In genomic region chr9:10855847-10856246, GRCh38 we compare ENCODE assay signal across 13 cellular contexts.
DNase-seq lines count a peak whose midpoint lies in the region; ATAC-seq and TF ChIP-seq lines count a peak whose summit lies in the region.
"Had no signal": no experiment of that assay in that cellular context is flagged by ENCODE, and none has a peak within 500 bp of the region (broad histone marks: within the 10 kb centered on the region; RNA-seq: fewer than 3 reads in every experiment).

No MANE protein-coding gene starts in this region.

- H4K20me1 ChIP-seq in smooth muscle cell (ENCODE audit: low read depth) = no peaks in the 10 kb centered on the region

- H3K4me1 ChIP-seq in smooth muscle cell (ENCODE audit: low read depth) = peaks cover 8% of the 10 kb centered on the region
- H3K4me1 ChIP-seq: parathyroid adenoma had no signal

- 34% methylated on average over 1 of the region's 1 CpG for WGBS in smooth muscle cell (ENCODE audit: low lambda C conversion rate)

- no peaks in the 10 kb centered on the region for H3F3A ChIP-seq in smooth muscle cell (ENCODE audit: low read depth)

- H3K27ac ChIP-seq in smooth muscle cell (ENCODE audit: low read depth) = no peak overlapping the region
- H3K27ac ChIP-seq: parathyroid adenoma had no signal

- no peak overlapping the region for H3K4me3 ChIP-seq in fibroblast of pulmonary artery (replicated peaks; ENCODE audit: low read depth, low read length)
- H3K4me3 ChIP-seq in smooth muscle cell = no peak overlapping the region

- no peaks in the 10 kb centered on the region for H3K27me3 ChIP-seq in smooth muscle cell (ENCODE audit: low read depth)

- H3K36me3 ChIP-seq in smooth muscle cell (ENCODE audit: low read depth) = no peaks in the 10 kb centered on the region

- no peak overlapping the region for H3K9ac ChIP-seq in smooth muscle cell (ENCODE audit: low read depth)
- H3K9ac ChIP-seq: parathyroid adenoma had no signal

- H3K4me2 ChIP-seq in smooth muscle cell = no peak overlapping the region

- no peaks in the 10 kb centered on the region for H3K9me3 ChIP-seq in smooth muscle cell (replicated peaks; ENCODE audit: low read depth)

- peak; percentile 21 to 36 for DNase-seq in NCI-H524 (lab: John Stamatoyannopoulos, UW)
- no peak for DNase-seq in NCI-H524 treated with DMSO at 0.1 percent for 48 hours (lab: John Stamatoyannopoulos, UW)
- peak; percentile 98 for DNase-seq in OCI-M1 (lab: John Stamatoyannopoulos, UW)
- peak; percentile 43 for DNase-seq in fibroblast of pulmonary artery (ENCODE audit: low read depth)
- DNase-seq in smooth muscle cell (lab: John Stamatoyannopoulos, UW; ENCODE audit: unreplicated experiment) = no peak
- DNase-seq in NK-92 treated with Interleukin-12 subunit alpha and Interleukin-12 subunit beta, amount 100 ng/mL, for 24 hours (lab: John Stamatoyannopoulos, UW) = no peak
- no peak for DNase-seq in mesenteric fat pad (ENCODE audit: low spot score)
- DNase-seq: activated gamma-delta T cell, IMR-90, T-cell had no signal

- ATAC-seq in GM19467 (IDR thresholded peaks at IDR 0.05; ENCODE audit: unreplicated experiment) = no peak
- ATAC-seq: HCT116, T-cell had no signal

- peak; percentile 43 for TF ChIP-seq CTCF in fibroblast of pulmonary artery (IDR thresholded peaks at IDR 0.05; ENCODE audit: low read length, missing control alignments)
- TF ChIP-seq CTCF in smooth muscle cell (IDR thresholded peaks at IDR 0.05; ENCODE audit: borderline replicate concordance, insufficient read depth, poor library complexity, severe bottlenecking) = peak; percentile 67

- peak overlapping the region; percentile 80 for H2AFZ ChIP-seq in smooth muscle cell (ENCODE audit: low read depth)
- H2AFZ ChIP-seq: parathyroid adenoma had no signal

- no peaks in the 10 kb centered on the region for H3K79me2 ChIP-seq in smooth muscle cell (ENCODE audit: low read depth)
- H3K79me2 ChIP-seq: parathyroid adenoma had no signal

Comparison
In these comparisons a context has a peak if more than half of its experiments do, and no peak if none do; other contexts are left out.
1. DNase-seq: peak in NCI-H524 (2 of 2), OCI-M1 (single experiment) and fibroblast of pulmonary artery (single experiment); none in NCI-H524 treated with DMSO at 0.1 percent for 48 hours (single experiment), smooth muscle cell (single experiment), NK-92 treated with Interleukin-12 subunit alpha and Interleukin-12 subunit beta, amount 100 ng/mL, for 24 hours (single experiment) and mesenteric fat pad (single experiment).